In genomic region chr17:27573971-27574525, GRCh38 we compare ENCODE assay signal across 1 cellular context.
A peak's percentile ranks its signal among the peaks of the same experiment; 100 is the strongest.
TF ChIP-seq lines count a peak whose summit lies in the region.

No MANE protein-coding gene starts in this region.

TF ChIP-seq in K562, 482 proteins besides CTCF, POLR2A, EP300 and RAD21 (continued from another document and continues in another):
- TF ChIP-seq CHAMP1 (IDR thresholded peaks at IDR 0.05) (0 out of 2 replicates have a peak, but pooled peaks have one; percentile 85), NFXL1 (CRISPR knock-in tag; IDR thresholded peaks at IDR 0.05) (peak; percentile 47; the same call in 1 of the 2 replicates), CHCHD3 (CRISPR knock-in tag; IDR thresholded peaks at IDR 0.05) (no peak), MAZ (CRISPR knock-in tag; conservative IDR thresholded peaks at IDR 0.05 in 1 of 2, IDR thresholded peaks at IDR 0.05 in 1 of 2) (peak in 1 of 2 experiments; percentile 51; a peak in 2 of 4 replicates), CHD1 (IDR thresholded peaks at IDR 0.05; ENCODE audit: low read length) (no peak), CHD4 (IDR thresholded peaks at IDR 0.05; ENCODE audit: insufficient read depth, insufficient replicate concordance, low read depth, low read length, poor library complexity, severe bottlenecking) (no peak), TRIM28 (IDR thresholded peaks at IDR 0.05) (peak; percentile 74), FOXO4 (CRISPR knock-in tag; IDR thresholded peaks at IDR 0.05) (peak; percentile 25; the same call in 1 of the 2 replicates), CGGBP1 (CRISPR knock-in tag; IDR thresholded peaks at IDR 0.05) (no peak), SNRNP70 (optimal IDR thresholded peaks at IDR 0.05; ENCODE audit: low read depth, low read length) (no peak), RUNX1 (IDR thresholded peaks at IDR 0.05; ENCODE audit: low read depth) (no peak), GTF2E2 (tag; IDR thresholded peaks at IDR 0.05) (no peak; the same call in 1 of the 2 replicates), ATF4 (CRISPR knock-in tag; IDR thresholded peaks at IDR 0.05) (0 out of 2 replicates have a peak, but pooled peaks have one; percentile 55), MTA3 (IDR thresholded peaks at IDR 0.05; ENCODE audit: borderline replicate concordance) (peak; percentile 90; the same call in 1 of the 2 replicates), CEBPZ (IDR thresholded peaks at IDR 0.05; ENCODE audit: borderline replicate concordance, low read depth, low read length) (no peak), ETV1 (tag; conservative IDR thresholded peaks at IDR 0.05; ENCODE audit: low read depth) (peak; percentile 98), HMG20B (CRISPR knock-in tag; IDR thresholded peaks at IDR 0.05) (0 out of 2 replicates have a peak, but pooled peaks have one; percentile 51), ZNF717 (CRISPR knock-in tag; IDR thresholded peaks at IDR 0.05) (no peak), ZNF609 (CRISPR knock-in tag; IDR thresholded peaks at IDR 0.05; ENCODE audit: borderline replicate concordance) (no peak), ZNF76 (CRISPR knock-in tag; IDR thresholded peaks at IDR 0.05; ENCODE audit: borderline replicate concordance) (0 out of 2 replicates have a peak, but pooled peaks have one; percentile 42), GATA2 (CRISPR knock-in tag; IDR thresholded peaks at IDR 0.05) (peak; percentile 80), ZBTB12 (CRISPR knock-in tag; IDR thresholded peaks at IDR 0.05) (peak; percentile 53), RNF2 (IDR thresholded peaks at IDR 0.05) (peak; percentile 88; the same call in 1 of the 2 replicates), CREB3L1 (IDR thresholded peaks at IDR 0.05; ENCODE audit: borderline replicate concordance, low read depth) (peak; percentile 30; the same call in 1 of the 2 replicates), HDAC1 (IDR thresholded peaks at IDR 0.05) (peak; percentile 29 to 93; a peak in 3 of 4 replicates), SMAD1 (IDR thresholded peaks at IDR 0.05; ENCODE audit: low read depth, low read length, partially characterized antibody) (no peak), CREB5 (CRISPR knock-in tag; IDR thresholded peaks at IDR 0.05) (0 out of 2 replicates have a peak, but pooled peaks have one; percentile 17), ZNF592 (IDR thresholded peaks at IDR 0.05) (peak; percentile 97), PRMT5 (CRISPR knock-in tag; IDR thresholded peaks at IDR 0.05) (no peak), FOXK2 (conservative IDR thresholded peaks at IDR 0.05 in 1 of 2, IDR thresholded peaks at IDR 0.05 in 1 of 2; ENCODE audit: low read depth in 2 of 2) (peak; percentile 50 to 61)
